ENCODE assay signal across 14 cellular contexts in the genomic region with DNA sequence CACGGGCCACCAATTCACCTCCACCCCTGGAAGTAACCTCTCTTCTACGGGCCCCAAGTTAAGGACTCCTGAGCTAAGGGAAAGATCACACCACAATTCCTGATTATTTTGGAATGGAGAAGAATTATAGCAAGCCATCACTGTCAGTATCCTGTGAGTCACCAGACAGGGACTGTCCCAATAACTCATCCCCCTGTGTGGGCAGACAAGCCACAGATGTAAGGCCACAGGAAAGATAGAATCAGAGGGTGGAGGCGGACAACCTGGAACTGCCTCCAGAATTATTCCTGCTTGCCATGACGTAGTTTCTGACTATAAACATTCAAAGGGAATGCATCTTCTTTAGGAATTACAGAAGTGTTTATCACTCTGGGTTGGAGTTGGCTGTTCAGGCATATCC. TPM values are rescaled to one million over a fixed set of nuclear protein-coding genes. Genes with fewer than 3 reads are reported as not detected.
DNase-seq lines count a peak whose midpoint lies in the region; ATAC-seq and TF ChIP-seq lines count a peak whose summit lies in the region.
"Had no signal": no experiment of that assay in that cellular context is flagged by ENCODE, and none has a peak within 500 bp of the region (broad histone marks: within the 10 kb centered on the region; RNA-seq: fewer than 3 reads in every experiment).

No MANE protein-coding gene starts in this region.

- no peaks in the 10 kb centered on the region for H3K9me3 Mint-ChIP-seq in activated T-cell treated with anti-CD3 and anti-CD28 coated beads, Interleukin-2, amount 50 U/mL, for 72 hours

- no peaks in the 10 kb centered on the region for H3K36me3 Mint-ChIP-seq in activated T-cell treated with anti-CD3 and anti-CD28 coated beads, Interleukin-2, amount 50 U/mL, for 72 hours (ENCODE audit: insufficient read depth in 2 of 2)
- H3K36me3 Mint-ChIP-seq: CD14-positive monocyte had no signal

- no peak overlapping the region for H3K4me3 Mint-ChIP-seq in activated T-cell treated with anti-CD3 and anti-CD28 coated beads, Interleukin-2, amount 50 U/mL, for 72 hours
- H3K4me3 Mint-ChIP-seq: CD14-positive monocyte, T-helper 17 cell had no signal

- no peak overlapping the region for H3K27ac ChIP-seq in lung (ENCODE audit: low read depth in 1 of 2, low read length in 1 of 2)
- H3K27ac ChIP-seq: epithelial cell of prostate, heart right ventricle had no signal

- H3K4me1 Mint-ChIP-seq in activated T-cell treated with anti-CD3 and anti-CD28 coated beads, Interleukin-2, amount 50 U/mL, for 72 hours (ENCODE audit: low read depth) = peaks cover 20% of the 10 kb centered on the region

- 79 to 87% methylated on average over 4 of the region's 4 CpGs for WGBS in lung, 2 donors

- DNase-seq in AG10803 (ENCODE audit: low read depth) = peak; percentile 44
- peak; percentile 31 for DNase-seq in Daoy (ENCODE audit: low read depth)
- peak; percentile 51 to 57 for DNase-seq in activated T-cell treated with anti-CD3 and anti-CD28 coated beads, Interleukin-2, amount 50 U/mL, for 72 hours
- peak; percentile 19 for DNase-seq in lung (ENCODE audit: low spot score)
- DNase-seq in NCI-H2196 (lab: John Stamatoyannopoulos, UW; ENCODE audit: unreplicated experiment) = no peak
- DNase-seq in Kasumi-1 (lab: John Stamatoyannopoulos, UW) = no peak
- no peak for DNase-seq in SIG-M5 (lab: John Stamatoyannopoulos, UW)
- DNase-seq: DND-41, heart right ventricle, NCI-H1417, NCI-H524, T-helper 17 cell had no signal

- TF ChIP-seq CTCF in AG10803 (conservative IDR thresholded peaks at IDR 0.05; ENCODE audit: low read length) (no peak), lung (IDR thresholded peaks at IDR 0.05; ENCODE audit: control extremely low read depth, extremely low read depth) (no peak)

- no peaks in the 10 kb centered on the region for H3K9me3 ChIP-seq in lung (ENCODE audit: control insufficient read depth in 2 of 2, insufficient read depth in 1 of 2, low read length in 1 of 2)
- H3K9me3 ChIP-seq: heart right ventricle had no signal

- H3K27me3 ChIP-seq in lung (ENCODE audit: control insufficient read depth, insufficient read depth) = no peaks in the 10 kb centered on the region

- ATAC-seq in activated T-cell treated with anti-CD3 and anti-CD28 coated beads, Interleukin-2, amount 50 U/mL, for 72 hours (replicated peaks in 1 of 2) = peak; percentile 87 to 95
- no peak for ATAC-seq in lung (ENCODE audit: insufficient read depth, low FRiP score)
- ATAC-seq: heart right ventricle, T-helper 17 cell had no signal

- peaks cover 42% of the 10 kb centered on the region for H3K27me3 Mint-ChIP-seq in activated T-cell treated with anti-CD3 and anti-CD28 coated beads, Interleukin-2, amount 50 U/mL, for 72 hours (ENCODE audit: low read depth)

- no peak overlapping the region for H3K4me3 ChIP-seq in AG10803 (ENCODE audit: low read length)
- H3K4me3 ChIP-seq in lung = no peak overlapping the region
- H3K4me3 ChIP-seq: heart right ventricle had no signal

- no peak overlapping the region for H3K27ac Mint-ChIP-seq in activated T-cell treated with anti-CD3 and anti-CD28 coated beads, Interleukin-2, amount 50 U/mL, for 72 hours
- H3K27ac Mint-ChIP-seq: CD14-positive monocyte, T-helper 17 cell had no signal

- no peaks in the 10 kb centered on the region for H3K36me3 ChIP-seq in lung (ENCODE audit: control insufficient read depth in 2 of 2, insufficient read depth in 2 of 2, low read length in 2 of 2)
- H3K36me3 ChIP-seq: heart right ventricle had no signal

- H3K4me1 ChIP-seq in lung (ENCODE audit: control insufficient read depth in 2 of 2, insufficient read depth in 2 of 2, low read length in 2 of 2) = peaks cover 0 to 2% of the 10 kb centered on the region in 2 donors

RNA-seq across cellular contexts. Expression of a gene that starts 5.8 kb away (rescaled TPM):
- total RNA-seq in Daoy (2014; rRNA removed; shearing (Covaris generic)) = 24.4 and 25.5 TPM in 2 replicates
- 10 to 100 TPM; 14.7 to 22.6 TPM for total RNA-seq in activated T-cell treated with anti-CD3 and anti-CD28 coated beads, Interleukin-2, amount 50 U/mL, for 72 hours
- total RNA-seq in lung = 10 to 100 TPM; 73.1 to 75.8 TPM
- 10 to 100 TPM; 22.0 to 49.7 TPM for polyA plus RNA-seq in lung

RNA-seq across cellular contexts. Expression of a gene that starts 45.2 kb away (rescaled TPM):
- 57.9 and 67.3 TPM in 2 replicates for total RNA-seq in Daoy (2014; rRNA removed; shearing (Covaris generic))
- total RNA-seq in activated T-cell treated with anti-CD3 and anti-CD28 coated beads, Interleukin-2, amount 50 U/mL, for 72 hours = 1 to 10 TPM in 1 of 2 donors, under 1 TPM in 1; 0.86 to 1.3 TPM
- total RNA-seq in lung = 100 to 1,000 TPM in 1 of 2 donors, 10 to 100 TPM in 1; 46.8 to 176 TPM
- polyA plus RNA-seq in lung = 10 to 100 TPM; 28.4 to 45.8 TPM
- total RNA-seq: T-helper 17 cell had no signal
- polyA plus RNA-seq: CD14-positive monocyte had no signal

Comparison
In these comparisons a context has a peak if more than half of its experiments do, and no peak if none do; other contexts are left out.
1. DNase-seq: peak in AG10803 (single experiment), Daoy (single experiment), activated T-cell treated with anti-CD3 and anti-CD28 coated beads, Interleukin-2, amount 50 U/mL, for 72 hours (2 of 2) and lung (single experiment); none in NCI-H2196 (single experiment), Kasumi-1 (0 of 2) and SIG-M5 (single experiment).
2. RNA of a gene that starts 45.2 kb away (total RNA-seq): 46.8 to 176 TPM in lung and 57.9 to 67.3 TPM in Daoy; 0.86 to 1.3 TPM in activated T-cell treated with anti-CD3 and anti-CD28 coated beads, Interleukin-2, amount 50 U/mL, for 72 hours; every median in the first group is over 10 times any median in the second.